Comparison of ENCODE assay signal across 18 cellular contexts in genomic region chr2:28055325-28055970, GRCh38.
DNase-seq lines count a peak whose midpoint lies in the region; ATAC-seq and TF ChIP-seq lines count a peak whose summit lies in the region.
"Had no signal": no experiment of that assay in that cellular context is flagged by ENCODE, and none has a peak within 500 bp of the region (broad histone marks: within the 10 kb centered on the region; RNA-seq: fewer than 3 reads in every experiment).

No MANE protein-coding gene starts in this region.

- ATAC-seq in activated CD8-positive, alpha-beta T cell treated with anti-CD3 and anti-CD28 coated beads for 36 hours = peak; percentile 91
- ATAC-seq in left lobe of liver = no peak
- ATAC-seq: foreskin keratinocyte, HCT116, sciatic nerve had no signal

- no peaks in the 10 kb centered on the region for H3K9me3 ChIP-seq in trophoblast cell (ENCODE audit: insufficient read depth, low read depth, low read length)
- no peaks in the 10 kb centered on the region for H3K9me3 ChIP-seq in Karpas-422 (ENCODE audit: low read length)
- H3K9me3 ChIP-seq: BE2C, thoracic aorta had no signal

- H4K8ac ChIP-seq in trophoblast cell (ENCODE audit: low read depth, low read length) = no peak overlapping the region

- TF ChIP-seq CTCF in HFFc6 (IDR thresholded peaks at IDR 0.05) (no peak), fibroblast of mammary gland (conservative IDR thresholded peaks at IDR 0.05; ENCODE audit: control insufficient read depth, insufficient read depth, low read depth, low read length) (no peak)
- TF ChIP-seq CTCF in activated CD8-positive, alpha-beta T cell treated with anti-CD3 and anti-CD28 coated beads for 36 hours (IDR thresholded peaks at IDR 0.05) = no peak

- H3K9me3 Mint-ChIP-seq in HFFc6 = peaks cover 5% of the 10 kb centered on the region; the same call in 1 of the 2 replicates
- peaks cover 4% of the 10 kb centered on the region for H3K9me3 Mint-ChIP-seq in activated CD8-positive, alpha-beta T cell treated with anti-CD3 and anti-CD28 coated beads for 36 hours
- H3K9me3 Mint-ChIP-seq: activated naive CD4-positive, alpha-beta T cell treated with anti-CD3 and anti-CD28 coated beads for 36 hours had no signal

- no peak overlapping the region for H3K18ac ChIP-seq in trophoblast cell (ENCODE audit: low read length)

- H3K9ac ChIP-seq in trophoblast cell (ENCODE audit: low read length) (no peak overlapping the region), Karpas-422 (ENCODE audit: low read length) (no peak overlapping the region)

- intact Hi-C loops in activated CD8-positive, alpha-beta T cell treated with anti-CD3 and anti-CD28 coated beads for 36 hours (cut with micrococcal nuclease) = no loop called here

- no peak overlapping the region for H3K4ac ChIP-seq in trophoblast cell (ENCODE audit: low read depth, low read length)

- no peak overlapping the region for H2AFZ ChIP-seq in trophoblast cell (ENCODE audit: insufficient read depth, low read length, poor library complexity)
- H2AFZ ChIP-seq in Karpas-422 (ENCODE audit: low read length) = no peak overlapping the region
- H2AFZ ChIP-seq: PC-9 had no signal

- H3K4me3 Mint-ChIP-seq in HFFc6 = no peak overlapping the region
- no peak overlapping the region for H3K4me3 Mint-ChIP-seq in activated CD8-positive, alpha-beta T cell treated with anti-CD3 and anti-CD28 coated beads for 36 hours
- H3K4me3 Mint-ChIP-seq: activated naive CD4-positive, alpha-beta T cell treated with anti-CD3 and anti-CD28 coated beads for 36 hours had no signal

- CTCF ChIA-PET in activated CD8-positive, alpha-beta T cell treated with anti-CD3 and anti-CD28 coated beads for 36 hours (lab: Charles Lee) = no interaction called here

- peaks cover 16% of the 10 kb centered on the region for H3K36me3 Mint-ChIP-seq in HFFc6 (ENCODE audit: low read depth)
- H3K36me3 Mint-ChIP-seq in activated CD8-positive, alpha-beta T cell treated with anti-CD3 and anti-CD28 coated beads for 36 hours (ENCODE audit: low read depth) = peaks cover 34% of the 10 kb centered on the region

- H2AK5ac ChIP-seq in trophoblast cell (ENCODE audit: low read length) = no peak overlapping the region

- H3K27me3 Mint-ChIP-seq in HFFc6 (ENCODE audit: insufficient read depth) = peaks cover 2% of the 10 kb centered on the region; the same call in 1 of the 2 replicates
- no peaks in the 10 kb centered on the region for H3K27me3 Mint-ChIP-seq in activated CD8-positive, alpha-beta T cell treated with anti-CD3 and anti-CD28 coated beads for 36 hours

- H3K79me2 ChIP-seq in trophoblast cell (ENCODE audit: control insufficient read depth, insufficient read depth, low read length, poor library complexity) = no peaks in the 10 kb centered on the region
- no peaks in the 10 kb centered on the region for H3K79me2 ChIP-seq in Karpas-422 (ENCODE audit: low read length)

- H3K4me1 ChIP-seq in trophoblast cell (ENCODE audit: control insufficient read depth in 1 of 2, insufficient read depth in 2 of 2, low read length in 2 of 2) (no peaks in the 10 kb centered on the region), Karpas-422 (ENCODE audit: low read length) (no peaks in the 10 kb centered on the region)
- H3K4me1 ChIP-seq: BE2C had no signal

- H2BK5ac ChIP-seq in trophoblast cell (ENCODE audit: low read depth, low read length, poor library complexity) = no peak overlapping the region

- no peak overlapping the region for H4K91ac ChIP-seq in trophoblast cell (ENCODE audit: low read depth, low read length)

- peak overlapping the region; percentile 6; the same call in 1 of the 2 replicates for H3K27ac Mint-ChIP-seq in HFFc6
- H3K27ac Mint-ChIP-seq in activated CD8-positive, alpha-beta T cell treated with anti-CD3 and anti-CD28 coated beads for 36 hours = peak overlapping the region; percentile 78
- H3K27ac Mint-ChIP-seq: activated naive CD4-positive, alpha-beta T cell treated with anti-CD3 and anti-CD28 coated beads for 36 hours had no signal

- POLR2A ChIA-PET in activated CD8-positive, alpha-beta T cell treated with anti-CD3 and anti-CD28 coated beads for 36 hours (lab: Charles Lee) = no interaction called here

- H2BK120ac ChIP-seq in trophoblast cell (ENCODE audit: insufficient read depth, low read length, poor library complexity) = no peak overlapping the region

- H4K20me1 ChIP-seq in Karpas-422 (ENCODE audit: insufficient read depth, low read depth, low read length) = 0 out of 2 replicates have a peak, but pooled peaks cover 8% of the 10 kb centered on the region

- H3K4me1 Mint-ChIP-seq in HFFc6 (ENCODE audit: low read depth) = peaks cover 48% of the 10 kb centered on the region
- H3K4me1 Mint-ChIP-seq in activated CD8-positive, alpha-beta T cell treated with anti-CD3 and anti-CD28 coated beads for 36 hours (ENCODE audit: low read depth) = peaks cover 32% of the 10 kb centered on the region

- H3K14ac ChIP-seq in trophoblast cell (ENCODE audit: low read length) = no peak overlapping the region

- H4K12ac ChIP-seq in trophoblast cell (ENCODE audit: low read depth, low read length) = no peak overlapping the region

- H3K36me3 ChIP-seq in trophoblast cell (ENCODE audit: control insufficient read depth in 1 of 2, insufficient read depth in 2 of 2, low read length in 2 of 2) (no peaks in the 10 kb centered on the region), Karpas-422 (ENCODE audit: insufficient read depth, low read length) (no peaks in the 10 kb centered on the region)
- H3K36me3 ChIP-seq: BE2C, cardiac muscle cell, thoracic aorta had no signal

- no peaks in the 10 kb centered on the region for H3K9me2 ChIP-seq in Karpas-422 (replicated peaks; ENCODE audit: insufficient read depth, low read length)

- H2BK12ac ChIP-seq in trophoblast cell (ENCODE audit: low read length) = no peak overlapping the region

- H3K27ac ChIP-seq in trophoblast cell (ENCODE audit: low read depth, low read length) (no peak overlapping the region), Karpas-422 (ENCODE audit: low read length) (no peak overlapping the region)
- H3K27ac ChIP-seq: cardiac muscle cell, foreskin keratinocyte, PC-9, thoracic aorta had no signal

- peak; percentile 24 for DNase-seq in Daoy (ENCODE audit: low read depth)
- peak; percentile 17 for DNase-seq in HFFc6
- DNase-seq in activated CD8-positive, alpha-beta T cell treated with anti-CD3 and anti-CD28 coated beads for 36 hours = no peak
- DNase-seq in fibroblast of mammary gland (ENCODE audit: low read depth) = peak; percentile 63
- no peak for DNase-seq in trophoblast cell
- no peak for DNase-seq in Karpas-422
- no peak for DNase-seq in left lobe of liver (ENCODE audit: low spot score)
- no peak for DNase-seq in GDM1 (lab: John Stamatoyannopoulos, UW)
- DNase-seq: activated naive CD4-positive, alpha-beta T cell treated with anti-CD3 and anti-CD28 coated beads for 36 hours; BE2C; NCI-H2081 treated with DMSO at 0.1 percent for 48 hours; NCI-H526; PC-9 had no signal

- H3K79me1 ChIP-seq in trophoblast cell (ENCODE audit: low read length) = no peaks in the 10 kb centered on the region

- H3K23ac ChIP-seq in trophoblast cell (ENCODE audit: low read length) = no peak overlapping the region

- H3K27me3 ChIP-seq in trophoblast cell (ENCODE audit: insufficient read depth, low read length) = no peaks in the 10 kb centered on the region
- no peaks in the 10 kb centered on the region for H3K27me3 ChIP-seq in Karpas-422 (ENCODE audit: low read length)
- H3K27me3 ChIP-seq: BE2C, cardiac muscle cell, foreskin keratinocyte had no signal

- H3K4me3 ChIP-seq in fibroblast of mammary gland (ENCODE audit: control insufficient read depth, low read depth, low read length) (no peak overlapping the region), trophoblast cell (ENCODE audit: low read depth, low read length) (no peak overlapping the region), Karpas-422 (ENCODE audit: low read length) (no peak overlapping the region)
- H3K4me3 ChIP-seq: cardiac muscle cell, PC-9, thoracic aorta had no signal

- no peak overlapping the region for H3K4me2 ChIP-seq in trophoblast cell (ENCODE audit: low read length)
- no peak overlapping the region for H3K4me2 ChIP-seq in Karpas-422 (ENCODE audit: low read depth, low read length, poor library complexity, severe bottlenecking)
- H3K4me2 ChIP-seq: PC-9 had no signal

Comparison
In these comparisons a context has a peak if more than half of its experiments do, and no peak if none do; other contexts are left out.
1. DNase-seq: peak in Daoy (single experiment), HFFc6 (single experiment) and fibroblast of mammary gland (single experiment); none in activated CD8-positive, alpha-beta T cell treated with anti-CD3 and anti-CD28 coated beads for 36 hours (single experiment), trophoblast cell (0 of 2), Karpas-422 (single experiment), left lobe of liver (single experiment) and GDM1 (single experiment).